8 cellular contexts compared by ENCODE assay signal in genomic region chr9:127568971-127569818, GRCh38. TPM values are rescaled to one million over a fixed set of nuclear protein-coding genes. Genes with fewer than 3 reads are reported as not detected.
DNase-seq lines count a peak whose midpoint lies in the region; ATAC-seq and TF ChIP-seq lines count a peak whose summit lies in the region.

No MANE protein-coding gene starts in this region.

- H3K4me3 ChIP-seq in lower lobe of right lung = peak overlapping the region; percentile 85

- no peaks in the 10 kb centered on the region for H3K9me3 Mint-ChIP-seq in activated CD8-positive, alpha-beta T cell treated with anti-CD3 and anti-CD28 coated beads, Interleukin-2, amount 10 ng/mL, durations not matched to agents 7 days and 5 days (ENCODE audit: insufficient read depth)

- no peaks in the 10 kb centered on the region for H3K27me3 Mint-ChIP-seq in activated CD8-positive, alpha-beta T cell treated with anti-CD3 and anti-CD28 coated beads, Interleukin-2, amount 10 ng/mL, durations not matched to agents 7 days and 5 days (ENCODE audit: low read depth)

- intact Hi-C loops in lower lobe of right lung (cut with DNase I) = no loop called here

- peaks cover 25% of the 10 kb centered on the region for H3K36me3 Mint-ChIP-seq in activated CD8-positive, alpha-beta T cell treated with anti-CD3 and anti-CD28 coated beads, Interleukin-2, amount 10 ng/mL, durations not matched to agents 7 days and 5 days (ENCODE audit: low read depth)

- H3K27ac Mint-ChIP-seq in activated CD8-positive, alpha-beta T cell treated with anti-CD3 and anti-CD28 coated beads, Interleukin-2, amount 10 ng/mL, durations not matched to agents 7 days and 5 days = peak overlapping the region; percentile 92

- H3K4me1 ChIP-seq in lower lobe of right lung = peaks cover 63% of the 10 kb centered on the region

- ATAC-seq in HG02798 (IDR thresholded peaks at IDR 0.05; ENCODE audit: poor library complexity, unreplicated experiment) (peak; percentile 54), lower lobe of right lung (peak; percentile 79 to 89), GM18517 (IDR thresholded peaks at IDR 0.05; ENCODE audit: unreplicated experiment) (no peak)
- peak; percentile 81 for ATAC-seq in activated CD8-positive, alpha-beta T cell treated with anti-CD3 and anti-CD28 coated beads, Interleukin-2, amount 10 ng/mL, durations not matched to agents 7 days and 5 days

- TF ChIP-seq CTCF in lower lobe of right lung (IDR thresholded peaks at IDR 0.05) = no peak

- H3K4me3 Mint-ChIP-seq in activated CD8-positive, alpha-beta T cell treated with anti-CD3 and anti-CD28 coated beads, Interleukin-2, amount 10 ng/mL, durations not matched to agents 7 days and 5 days = peak overlapping the region; percentile 86

- H3K27me3 ChIP-seq in lower lobe of right lung (ENCODE audit: low read depth) = no peaks in the 10 kb centered on the region

- CTCF ChIA-PET in activated CD8-positive, alpha-beta T cell treated with anti-CD3 and anti-CD28 coated beads, Interleukin-2, amount 10 ng/mL, durations not matched to agents 7 days and 5 days (lab: Charles Lee) = interaction anchor here (0.7 to 2.4 kb wide), 11 partner anchors 9 to 166 kb away, joined by 3 to 12 read pairs (median 3); partner anchors contain the start of gene TOR2A

- DNase-seq in DMS153 (lab: John Stamatoyannopoulos, UW) (peak; percentile 81), NCI-H748 (lab: John Stamatoyannopoulos, UW; ENCODE audit: unreplicated experiment) (peak; percentile 90), ecto neural progenitor cell (ENCODE audit: low spot score) (peak; percentile 94), lower lobe of right lung (peak; percentile 86)
- DNase-seq in activated CD8-positive, alpha-beta T cell treated with anti-CD3 and anti-CD28 coated beads, Interleukin-2, amount 10 ng/mL, durations not matched to agents 7 days and 5 days = peak; percentile 88
- peak; percentile 56 to 63 (median 59) for DNase-seq in stimulated activated CD4-positive, alpha-beta T cell treated with anti-CD3 and anti-CD28 coated beads, TNF-alpha, amount 100 ng/mL, for 4 hours (ENCODE audit: low read depth in 3 of 3)

- no peaks in the 10 kb centered on the region for H3K9me3 ChIP-seq in lower lobe of right lung

- H3K4me1 Mint-ChIP-seq in activated CD8-positive, alpha-beta T cell treated with anti-CD3 and anti-CD28 coated beads, Interleukin-2, amount 10 ng/mL, durations not matched to agents 7 days and 5 days (ENCODE audit: low read depth) = peaks cover 69% of the 10 kb centered on the region

- POLR2A ChIA-PET in activated CD8-positive, alpha-beta T cell treated with anti-CD3 and anti-CD28 coated beads, Interleukin-2, amount 10 ng/mL, durations not matched to agents 7 days and 5 days (lab: Charles Lee) = interaction anchor here (1.1 to 2.3 kb wide), 8 partner anchors 10 to 213 kb away, joined by 3 to 18 read pairs (median 6); no protein-coding TSS in a partner anchor

- peak overlapping the region; percentile 94 for H3K27ac ChIP-seq in lower lobe of right lung

- H3K36me3 ChIP-seq in lower lobe of right lung = peaks cover 8% of the 10 kb centered on the region

RNA-seq across cellular contexts. Expression of gene STXBP1, which starts 42.9 kb away (rescaled TPM):
- total RNA-seq in activated CD8-positive, alpha-beta T cell treated with anti-CD3 and anti-CD28 coated beads, Interleukin-2, amount 10 ng/mL, durations not matched to agents 7 days and 5 days = 10 to 100 TPM; 24.2 to 25.3 TPM
- 88.6 TPM for total RNA-seq in lower lobe of right lung
